ENCODE assay signal across 11 cellular contexts in genomic region chr1:160058087-160058486, GRCh38. TPM values are rescaled to one million over a fixed set of nuclear protein-coding genes. Genes with fewer than 3 reads are reported as not detected.
DNase-seq lines count a peak whose midpoint lies in the region; ATAC-seq, FAIRE-seq and TF ChIP-seq lines count a peak whose summit lies in the region.
"Had no signal": no experiment of that assay in that cellular context is flagged by ENCODE, and none has a peak within 500 bp of the region (broad histone marks: within the 10 kb centered on the region; RNA-seq: fewer than 3 reads in every experiment).

No MANE protein-coding gene starts in this region.

- peaks cover 2% of the 10 kb centered on the region for H3K9me3 Mint-ChIP-seq in neural crest cell
- H3K9me3 Mint-ChIP-seq: activated CD4-positive, alpha-beta memory T cell treated with anti-CD3 and anti-CD28 coated beads for 36 hours had no signal

- H3F3A ChIP-seq in GM23248 (ENCODE audit: insufficient read depth): no peaks in the 10 kb centered on the region

- FAIRE-seq in D721Med (lab: Jason Lieb, UNC): no peak
- FAIRE-seq: RCC 7860 had no signal

- ATAC-seq in GM18502 (IDR thresholded peaks at IDR 0.05; ENCODE audit: poor library complexity, unreplicated experiment): no peak

- H3K79me2 ChIP-seq in GM23248 (ENCODE audit: insufficient read depth): no peaks in the 10 kb centered on the region

- H3K4me3 Mint-ChIP-seq in neural crest cell: no peak overlapping the region
- H3K4me3 Mint-ChIP-seq: activated CD4-positive, alpha-beta memory T cell treated with anti-CD3 and anti-CD28 coated beads for 36 hours had no signal

- H3K27me3 ChIP-seq in GM23248 (replicated peaks; ENCODE audit: insufficient read depth): peaks cover 42% of the 10 kb centered on the region
- H3K27me3 ChIP-seq: colonic mucosa had no signal

- H3K27ac Mint-ChIP-seq in neural crest cell (ENCODE audit: unreplicated experiment): no peak overlapping the region
- H3K27ac Mint-ChIP-seq: activated CD4-positive, alpha-beta memory T cell treated with anti-CD3 and anti-CD28 coated beads for 36 hours had no signal

- no peak overlapping the region for H3K4me2 ChIP-seq in GM23248 (ENCODE audit: unreplicated experiment)

- H3K9ac ChIP-seq in GM23248: no peak overlapping the region

- H3K4me1 Mint-ChIP-seq in neural crest cell: peaks cover 71% of the 10 kb centered on the region

- H2AFZ ChIP-seq in GM23248: no peak overlapping the region

- peaks cover 34% of the 10 kb centered on the region for H3K27me3 Mint-ChIP-seq in neural crest cell (ENCODE audit: low read depth)

- no peak overlapping the region for H3K27ac ChIP-seq in GM23248
- H3K27ac ChIP-seq: colonic mucosa had no signal

- TF ChIP-seq CTCF in astrocyte of the cerebellum (IDR thresholded peaks at IDR 0.05; ENCODE audit: low read depth, low read length, missing control alignments): peak; percentile 50
- peak; percentile 23 for TF ChIP-seq CTCF in neural crest cell (conservative IDR thresholded peaks at IDR 0.05)
- no peak for TF ChIP-seq CTCF in D721Med (IDR thresholded peaks at IDR 0.05; ENCODE audit: insufficient read depth, missing control alignments)

- H3K36me3 ChIP-seq in GM23248 (ENCODE audit: low read depth): no peaks in the 10 kb centered on the region
- H3K36me3 ChIP-seq: colonic mucosa had no signal

- H3K9me2 ChIP-seq in GM23248 (ENCODE audit: insufficient read depth): no peaks in the 10 kb centered on the region

- no peaks in the 10 kb centered on the region for H3K36me3 Mint-ChIP-seq in neural crest cell (ENCODE audit: low read depth)
- H3K36me3 Mint-ChIP-seq: activated CD4-positive, alpha-beta memory T cell treated with anti-CD3 and anti-CD28 coated beads for 36 hours had no signal

- H3K4me1 ChIP-seq in GM23248 (ENCODE audit: insufficient read depth): no peaks in the 10 kb centered on the region
- H3K4me1 ChIP-seq: colonic mucosa had no signal

- no peaks in the 10 kb centered on the region for H4K20me1 ChIP-seq in GM23248 (ENCODE audit: insufficient read depth)

- H3K9me3 ChIP-seq in GM23248 (ENCODE audit: low read depth): no peaks in the 10 kb centered on the region
- H3K9me3 ChIP-seq: colonic mucosa had no signal

- WGBS in GM23248 (ENCODE audit: low coverage in 1 of 2, low lambda C conversion rate in 2 of 2, missing lambda C conversion rate in 2 of 2), 2 experiments: 19 to 26% methylated on average over 2 of the region's 2 CpGs

- DNase-seq in GM23248 (peak; percentile 44), astrocyte of the cerebellum (ENCODE audit: low read depth) (no peak), neural crest cell (ENCODE audit: low read depth, low spot score) (no peak), SHP77 (lab: John Stamatoyannopoulos, UW) (no peak), D721Med (ENCODE audit: insufficient read length, low spot score) (no peak)
- DNase-seq: activated CD4-positive, alpha-beta memory T cell treated with anti-CD3 and anti-CD28 coated beads for 36 hours; colonic mucosa; Kasumi-1 had no signal

- in situ Hi-C loops in GM23248 (cut with MboI): no loop called here
- in situ Hi-C loops in astrocyte of the cerebellum (cut with HindIII; ENCODE audit: low sequenced_read_pairs): no loop called here

- H3K4me3 ChIP-seq in GM23248 (no peak overlapping the region), astrocyte of the cerebellum (ENCODE audit: low read depth, low read length) (no peak overlapping the region)
- H3K4me3 ChIP-seq: colonic mucosa had no signal

RNA-seq across cellular contexts. Expression of gene KCNJ10, which starts 11.9 kb away (rescaled TPM):
- total RNA-seq in GM23248 (2014; rRNA removed; shearing (Covaris generic)): not detected in 2 replicates
- not detected in 2 replicates for polyA plus RNA-seq in GM23248 (2016; fragmentation: Nextera tagmentation; extraction: Ambion mirVana)
- 0.47 and 0.73 TPM in 2 replicates for total RNA-seq in neural crest cell
- total RNA-seq: activated CD4-positive, alpha-beta memory T cell treated with anti-CD3 and anti-CD28 coated beads for 36 hours had no signal

RNA-seq across cellular contexts. Expression of gene KCNJ9, which starts 23.3 kb away (rescaled TPM):
- total RNA-seq in GM23248 (2014; rRNA removed; shearing (Covaris generic)): 0.13 TPM in 1 of 2 replicates, not detected in the other
- not detected in 2 replicates for polyA plus RNA-seq in GM23248 (2016; fragmentation: Nextera tagmentation; extraction: Ambion mirVana)
- total RNA-seq in neural crest cell: 0.11 and 0.19 TPM in 2 replicates
- total RNA-seq: activated CD4-positive, alpha-beta memory T cell treated with anti-CD3 and anti-CD28 coated beads for 36 hours; skeletal muscle tissue had no signal

RNA-seq across cellular contexts. Expression of gene PIGM, which starts 26.3 kb away (rescaled TPM):
- total RNA-seq in GM23248 (2014; rRNA removed; shearing (Covaris generic)): 4.8 and 5.5 TPM in 2 replicates
- polyA plus RNA-seq in GM23248 (2016; fragmentation: Nextera tagmentation; extraction: Ambion mirVana): 5.4 and 5.7 TPM in 2 replicates
- 9.7 and 9.9 TPM in 2 replicates for total RNA-seq in neural crest cell

RNA-seq across cellular contexts. Expression of gene IGSF8, which starts 40.3 kb away (rescaled TPM):
- total RNA-seq in GM23248 (2014; rRNA removed; shearing (Covaris generic)): 43.3 and 52.2 TPM in 2 replicates
- 32.9 and 34.6 TPM in 2 replicates for polyA plus RNA-seq in GM23248 (2016; fragmentation: Nextera tagmentation; extraction: Ambion mirVana)
- 27.5 and 28.4 TPM in 2 replicates for total RNA-seq in neural crest cell

RNA-seq across cellular contexts. Expression of gene ATP1A2, which starts 57.5 kb away (rescaled TPM):
- total RNA-seq in GM23248 (2014; rRNA removed; shearing (Covaris generic)): 0.11 and 0.13 TPM in 2 replicates
- 0.14 and 0.30 TPM in 2 replicates for polyA plus RNA-seq in GM23248 (2016; fragmentation: Nextera tagmentation; extraction: Ambion mirVana)
- 93.6 and 101 TPM in 2 replicates for total RNA-seq in neural crest cell
- total RNA-seq: activated CD4-positive, alpha-beta memory T cell treated with anti-CD3 and anti-CD28 coated beads for 36 hours had no signal
